17 cellular contexts compared by ENCODE assay signal in the genomic region with DNA sequence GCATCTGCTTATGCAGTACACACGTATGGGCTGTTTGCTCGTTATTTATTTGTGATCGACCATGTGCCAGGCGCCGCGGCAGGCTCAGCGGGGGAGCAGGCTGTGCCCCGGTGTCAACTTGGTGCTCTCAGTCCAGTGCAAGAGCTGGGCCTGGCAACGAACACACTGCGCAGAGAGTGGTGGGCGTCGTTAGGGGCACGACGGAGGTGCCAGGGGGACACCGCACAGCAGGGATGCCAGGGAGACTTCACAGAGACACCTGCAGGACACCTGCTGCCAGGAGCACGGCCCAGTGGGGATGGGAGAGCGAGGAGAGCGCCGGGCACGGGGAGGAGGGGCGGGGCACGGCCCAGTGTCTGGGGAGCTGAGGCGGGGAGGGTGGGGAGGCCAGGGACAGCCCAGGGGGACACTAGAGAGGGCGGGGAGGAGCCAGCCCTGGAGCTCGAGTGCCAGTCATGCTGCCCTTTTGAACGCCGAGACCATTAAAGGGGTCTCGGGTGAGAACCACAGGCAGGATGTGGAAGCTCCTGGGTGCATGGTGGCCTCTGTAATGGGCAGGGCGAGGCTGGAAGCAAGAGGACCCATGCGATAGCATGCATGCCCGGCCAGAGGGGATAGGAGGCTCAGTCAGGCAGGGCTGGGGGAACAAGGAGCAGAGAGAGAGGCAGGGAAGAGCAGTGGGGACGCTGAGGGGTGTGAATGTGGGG. TPM values are rescaled to one million over a fixed set of nuclear protein-coding genes. Genes with fewer than 3 reads are reported as not detected.
"Had no signal": no experiment of that assay in that cellular context is flagged by ENCODE, and none has a peak within 500 bp of the region (broad histone marks: within the 10 kb centered on the region; RNA-seq: fewer than 3 reads in every experiment).

No MANE protein-coding gene starts in this region.

- H3K9me3 ChIP-seq: ovary, thoracic aorta had no signal

- DNase-seq: activated CD4-positive, alpha-beta T cell treated with anti-CD3 and anti-CD28 coated beads, Interleukin-2, amount 10 ng/mL, durations not matched to agents 24 days and 14 days; activated CD8-positive, alpha-beta memory T cell treated with anti-CD3 and anti-CD28 coated beads for 24 hours; activated effector memory CD4-positive, alpha-beta T cell treated with anti-CD3 and anti-CD28 coated beads, Interleukin-2, amount 50 U/mL, for 16 hours; nephron progenitor cell; stimulated activated CD4-positive, alpha-beta T cell treated with anti-CD3 and anti-CD28 coated beads, Interleukin-15, amount 100 ng/mL, for 24 hours; stimulated activated CD4-positive, alpha-beta T cell treated with anti-CD3 and anti-CD28 coated beads, Interleukin-4, amount 100 ng/mL, for 24 hours; stimulated activated naive CD8-positive, alpha-beta T cell treated with anti-CD3 and anti-CD28 coated beads, Interleukin-15, amount 100 ng/mL, for 72 hours had no signal

- H3K4me1 Mint-ChIP-seq: WTC11 had no signal

- H3K4me3 ChIP-seq: ovary had no signal

- H3K9me3 Mint-ChIP-seq: activated CD4-positive, alpha-beta T cell treated with anti-CD3 and anti-CD28 coated beads, Interleukin-2, amount 10 ng/mL, durations not matched to agents 24 days and 14 days had no signal

- H3K27ac Mint-ChIP-seq: activated CD4-positive, alpha-beta T cell treated with anti-CD3 and anti-CD28 coated beads, Interleukin-2, amount 10 ng/mL, durations not matched to agents 24 days and 14 days; nephron progenitor cell; stimulated activated naive CD8-positive, alpha-beta T cell treated with anti-CD3 and anti-CD28 coated beads, Interleukin-15, amount 100 ng/mL, for 72 hours; T-helper 1 cell treated with Interleukin-12 subunit alpha and Interleukin-12 subunit beta and Interleukin-4 antibody, amounts not matched to agents 30 μg/mL and 1 μg/mL, for 36 hours; WTC11 had no signal

- H3K4me3 Mint-ChIP-seq: activated CD4-positive, alpha-beta T cell treated with anti-CD3 and anti-CD28 coated beads, Interleukin-2, amount 10 ng/mL, durations not matched to agents 24 days and 14 days; T-helper 1 cell treated with Interleukin-12 subunit alpha and Interleukin-12 subunit beta and Interleukin-4 antibody, amounts not matched to agents 30 μg/mL and 1 μg/mL, for 36 hours; WTC11 had no signal

- H3K36me3 ChIP-seq: ovary, thoracic aorta had no signal

- ATAC-seq: stimulated activated naive CD8-positive, alpha-beta T cell treated with anti-CD3 and anti-CD28 coated beads, Interleukin-15, amount 100 ng/mL, for 72 hours had no signal

RNA-seq across cellular contexts. Expression of a gene that starts 0.7 kb away (rescaled TPM):
- total RNA-seq: activated CD4-positive, alpha-beta T cell treated with anti-CD3 and anti-CD28 coated beads, Interleukin-2, amount 10 ng/mL, durations not matched to agents 24 days and 14 days; bronchial epithelial cell; chondrocyte; fibroblast of villous mesenchyme; mucosa of gallbladder; thoracic aorta; ureter had no signal

RNA-seq across cellular contexts. Expression of a gene that starts 7.5 kb away (rescaled TPM):
- total RNA-seq: activated CD4-positive, alpha-beta T cell treated with anti-CD3 and anti-CD28 coated beads, Interleukin-2, amount 10 ng/mL, durations not matched to agents 24 days and 14 days; bronchial epithelial cell; chondrocyte; fibroblast of villous mesenchyme; mucosa of gallbladder; skeletal muscle tissue; thoracic aorta had no signal
